Comparison of ENCODE assay signal across 8 cellular contexts in the genomic region with DNA sequence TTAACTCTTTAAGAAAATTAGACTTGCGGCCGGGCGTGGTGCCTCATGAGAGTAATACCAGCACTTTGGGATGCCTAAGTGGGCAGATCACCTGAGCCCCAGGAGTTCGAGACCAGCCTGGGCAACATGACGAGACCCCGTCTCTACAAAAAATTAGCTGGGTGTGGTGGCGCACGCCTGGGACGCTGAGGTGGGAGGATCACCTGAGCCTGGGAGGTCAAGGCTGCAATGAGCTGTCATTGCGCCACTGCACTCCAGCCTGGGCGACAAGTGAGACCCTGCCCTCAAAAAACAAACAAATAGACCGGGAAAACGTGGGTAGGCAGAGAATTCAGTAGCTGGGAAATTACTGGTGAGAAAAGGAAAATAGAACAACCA. TPM values are rescaled to one million over a fixed set of nuclear protein-coding genes. Genes with fewer than 3 reads are reported as not detected.
DNase-seq lines count a peak whose midpoint lies in the region; ATAC-seq and TF ChIP-seq lines count a peak whose summit lies in the region.

No MANE protein-coding gene starts in this region.

- no peak for TF ChIP-seq CTCF in CD8-positive, alpha-beta T cell (IDR thresholded peaks at IDR 0.05)
- TF ChIP-seq CTCF in Peyer's patch (IDR thresholded peaks at IDR 0.05) (no peak), epithelial cell of esophagus (IDR thresholded peaks at IDR 0.05; ENCODE audit: insufficient read depth, low read depth, low read length, missing control alignments) (no peak), parathyroid adenoma (IDR thresholded peaks at IDR 0.05) (no peak), GM20000 (IDR thresholded peaks at IDR 0.05; ENCODE audit: extremely low read depth, missing control alignments) (no peak)

- peaks cover 29% of the 10 kb centered on the region for H3K4me1 ChIP-seq in CD8-positive, alpha-beta T cell (ENCODE audit: insufficient read depth, low read length)
- H3K4me1 ChIP-seq in Peyer's patch (peaks cover 0 to 23% (median 7%) of the 10 kb centered on the region in 4 donors), parathyroid adenoma (peaks cover 3% of the 10 kb centered on the region)

- H3K27me3 Mint-ChIP-seq in CD8-positive, alpha-beta T cell (ENCODE audit: low read depth): peaks cover 4% of the 10 kb centered on the region

- no peak for ATAC-seq in CD8-positive, alpha-beta T cell
- ATAC-seq in HG03520 (IDR thresholded peaks at IDR 0.05; ENCODE audit: unreplicated experiment): no peak

- no peaks in the 10 kb centered on the region for H3K9me3 Mint-ChIP-seq in CD8-positive, alpha-beta T cell

- peaks cover 5% of the 10 kb centered on the region for H3K79me2 ChIP-seq in parathyroid adenoma

- DNase-seq in CD8-positive, alpha-beta T cell: no peak
- DNase-seq in Peyer's patch: no peak
- DNase-seq in epithelial cell of esophagus (ENCODE audit: low read depth): no peak
- DNase-seq in dedifferentiated amniotic fluid mesenchymal stem cell (ENCODE audit: extremely low spot score): no peak
- no peak for DNase-seq in kidney glomerular epithelial cell (lab: John Stamatoyannopoulos, UW)
- no peak for DNase-seq in GM20000 (ENCODE audit: low spot score)

- intact Hi-C loops in CD8-positive, alpha-beta T cell (cut with DNase I, micrococcal nuclease): loop anchor here (1.0 to 5.0 kb wide), 11 partner anchors 30 to 1741 kb away; partner anchors contain the start of genes OSBPL11 (in 2 of the 2), ZNF148 (in 2 of the 2), CCDC14 (in 1 of the 2) and SEC22A (in 1 of the 2)

- H3K9ac ChIP-seq in parathyroid adenoma: no peak overlapping the region

- H3K27me3 ChIP-seq in CD8-positive, alpha-beta T cell (ENCODE audit: insufficient read depth, low read length): no peaks in the 10 kb centered on the region
- H3K27me3 ChIP-seq in Peyer's patch (no peaks in the 10 kb centered on the region), parathyroid adenoma (ENCODE audit: control insufficient read depth, insufficient read depth, low read length) (no peaks in the 10 kb centered on the region)

- peak overlapping the region; percentile 97 for H3K4me3 ChIP-seq in CD8-positive, alpha-beta T cell (ENCODE audit: low read depth, low read length)
- H3K4me3 ChIP-seq in Peyer's patch (peak overlapping the region; percentile 56 to 94 (median 76)), epithelial cell of esophagus (ENCODE audit: low read length) (peak overlapping the region; percentile 96), parathyroid adenoma (ENCODE audit: low read depth, low read length) (peak overlapping the region; percentile 98)

- peak overlapping the region; percentile 80 for H3K4me2 ChIP-seq in parathyroid adenoma (ENCODE audit: low read length)

- H3K4me3 Mint-ChIP-seq in CD8-positive, alpha-beta T cell: peak overlapping the region; percentile 99

- H3K27ac ChIP-seq in CD8-positive, alpha-beta T cell (ENCODE audit: low read depth, low read length): peak overlapping the region; percentile 93
- H3K27ac ChIP-seq in Peyer's patch (peak overlapping the region; percentile 57 to 71 (median 69)), parathyroid adenoma (no peak overlapping the region)

- CTCF ChIA-PET in CD8-positive, alpha-beta T cell (lab: Charles Lee): interaction anchor here (0.9 to 1.1 kb wide), 2 partner anchors 8 to 30 kb away, joined by 3 to 4 read pairs; no protein-coding TSS in a partner anchor

- H3K27ac Mint-ChIP-seq in CD8-positive, alpha-beta T cell: peak overlapping the region; percentile 99

- H3K9me3 ChIP-seq in CD8-positive, alpha-beta T cell (ENCODE audit: low read length): no peaks in the 10 kb centered on the region
- H3K9me3 ChIP-seq in Peyer's patch (no peaks in the 10 kb centered on the region), parathyroid adenoma (ENCODE audit: control insufficient read depth, low read length) (no peaks in the 10 kb centered on the region)

- POLR2A ChIA-PET in CD8-positive, alpha-beta T cell (lab: Charles Lee): interaction anchor here (0.9 to 1.4 kb wide), 3 partner anchors 9 to 644 kb away, joined by 3 to 4 read pairs (median 4); partner anchors contain the start of gene ZNF148

- H2AFZ ChIP-seq in parathyroid adenoma: peak overlapping the region; percentile 92

- no peak for TF ChIP-seq POLR2A in Peyer's patch (IDR thresholded peaks at IDR 0.05)

- H3K36me3 Mint-ChIP-seq in CD8-positive, alpha-beta T cell: peaks cover 23% of the 10 kb centered on the region

- no peaks in the 10 kb centered on the region for H3K36me3 ChIP-seq in CD8-positive, alpha-beta T cell (ENCODE audit: insufficient read depth, low read length)
- peaks cover 0 to 8% (median 0%) of the 10 kb centered on the region in 3 donors for H3K36me3 ChIP-seq in Peyer's patch
- H3K36me3 ChIP-seq in parathyroid adenoma (ENCODE audit: control insufficient read depth, insufficient read depth, low read length): no peaks in the 10 kb centered on the region

- H3K4me1 Mint-ChIP-seq in CD8-positive, alpha-beta T cell (ENCODE audit: low read depth): peaks cover 39% of the 10 kb centered on the region

RNA-seq across cellular contexts. Expression of gene UMPS, which starts 0.7 kb away (rescaled TPM):
- 10 to 100 TPM; 16.7 to 19.8 TPM for total RNA-seq in CD8-positive, alpha-beta T cell
- total RNA-seq in Peyer's patch: 10 to 100 TPM; 15.6 to 28.4 (median 23.0) TPM
